In the genomic region with DNA sequence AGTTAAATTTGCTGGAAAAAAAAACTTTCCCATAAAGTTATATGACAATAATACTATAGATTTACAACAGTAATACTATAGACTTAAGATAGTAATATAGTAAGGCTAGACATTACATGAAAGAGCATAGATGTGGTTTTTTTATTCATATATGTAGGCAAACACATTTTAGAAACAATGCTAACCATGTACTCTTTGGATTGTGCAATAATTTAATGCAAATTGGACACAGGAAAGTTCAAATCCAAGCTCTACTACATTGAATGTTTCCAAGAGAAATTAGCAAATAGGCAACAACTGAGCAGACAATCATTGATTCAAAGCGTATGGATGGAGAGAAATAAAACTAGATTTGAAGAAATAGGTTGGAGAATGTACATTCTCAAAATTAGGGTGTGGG, we compare ENCODE assay signal across 27 cellular contexts.
"Had no signal": no experiment of that assay in that cellular context is flagged by ENCODE, and none has a peak within 500 bp of the region (broad histone marks: within the 10 kb centered on the region; RNA-seq: fewer than 3 reads in every experiment).

No MANE protein-coding gene starts in this region.

- ATAC-seq: stimulated activated effector memory CD8-positive, alpha-beta T cell treated with anti-CD3 and anti-CD28 coated beads, Interleukin-12 subunit alpha, Interleukin-12 subunit beta, amount 100 ng/mL, for 72 hours; stimulated activated memory B cell treated with anti-CD40 and anti-IgM and Interleukin-4, amounts not matched to agents 10 μg/mL and 1 μg/mL and 100 μg/mL, for 72 hours; stimulated activated naive B cell treated with anti-CD40 and anti-IgM and Interleukin-4, amounts not matched to agents 10 μg/mL and 1 μg/mL and 100 μg/mL, for 72 hours; stimulated activated naive CD8-positive, alpha-beta T cell treated with anti-CD3 and anti-CD28 coated beads, Interleukin-15, amount 100 ng/mL, for 72 hours; stimulated activated naive CD8-positive, alpha-beta T cell treated with anti-CD3 and anti-CD28 coated beads, Interleukin-15, Interleukin-2, amounts not matched to agents 100 U/mL and 50 U/mL, for 24 hours; upper lobe of right lung had no signal

- H3K4me1 ChIP-seq: stomach, suprapubic skin, testis, thyroid gland, tibial artery, tibial nerve, transverse colon, upper lobe of left lung, upper lobe of right lung, uterus, vagina had no signal

- H3K9me3 ChIP-seq: stomach, suprapubic skin, testis, thoracic aorta, thyroid gland, tibial artery, tibial nerve, transverse colon, upper lobe of left lung, upper lobe of right lung, uterus, vagina had no signal

- DNase-seq: stimulated activated CD4-positive, alpha-beta T cell treated with anti-CD3 and anti-CD28 coated beads, Interleukin-2, amount 100 ng/mL, for 48 hours; stimulated activated CD4-positive, alpha-beta T cell treated with anti-CD3 and anti-CD28 coated beads, Interleukin-4, amount 100 ng/mL, for 1 hour; stimulated activated CD4-positive, alpha-beta T cell treated with anti-CD3 and anti-CD28 coated beads, Interleukin-4, amount 100 ng/mL, for 24 hours; stimulated activated CD4-positive, alpha-beta T cell treated with anti-CD3 and anti-CD28 coated beads, Interleukin-4, amount 100 ng/mL, for 4 hours; stimulated activated CD8-positive, alpha-beta memory T cell treated with anti-CD3 and anti-CD28 coated beads, Interleukin-4, amount 100 ng/mL, for 48 hours; stimulated activated naive B cell treated with anti-CD40 and anti-IgM and Interleukin-4, amounts not matched to agents 10 μg/mL and 1 μg/mL and 100 μg/mL, for 72 hours; stimulated activated naive CD4-positive, alpha-beta T cell; stimulated activated naive CD4-positive, alpha-beta T cell treated with Interleukin-2 at 50 U/mL for 16 hours; stimulated activated naive CD8-positive, alpha-beta T cell treated with anti-CD3 and anti-CD28 coated beads, Interleukin-15, amount 100 ng/mL, for 72 hours; stimulated activated naive CD8-positive, alpha-beta T cell treated with anti-CD3 and anti-CD28 coated beads, Interleukin-15, Interleukin-2, amounts not matched to agents 100 U/mL and 50 U/mL, for 24 hours; stomach; substantia nigra; testis; thyroid gland; tibial artery; transverse colon; trophoblast cell; upper lobe of left lung; upper lobe of right lung; uterus had no signal

- H3K36me3 ChIP-seq: stomach, suprapubic skin, thoracic aorta, thyroid gland, tibial artery, tibial nerve, transverse colon, upper lobe of left lung, upper lobe of right lung, uterus, vagina had no signal

- H3K27ac ChIP-seq: stomach, suprapubic skin, testis, thoracic aorta, thyroid gland, tibial artery, tibial nerve, transverse colon, upper lobe of left lung, upper lobe of right lung, uterus, vagina had no signal

- FAIRE-seq: urothelium cell line had no signal

- H3K4me3 ChIP-seq: stomach, suprapubic skin, testis, thoracic aorta, thyroid gland, tibial artery, tibial nerve, transverse colon, upper lobe of left lung, upper lobe of right lung, uterus, vagina had no signal

- H3K27me3 ChIP-seq: stomach, suprapubic skin, testis, thyroid gland, tibial artery, tibial nerve, transverse colon, upper lobe of left lung, upper lobe of right lung, vagina had no signal
